Comparison of ENCODE assay signal across 28 cellular contexts in the genomic region with DNA sequence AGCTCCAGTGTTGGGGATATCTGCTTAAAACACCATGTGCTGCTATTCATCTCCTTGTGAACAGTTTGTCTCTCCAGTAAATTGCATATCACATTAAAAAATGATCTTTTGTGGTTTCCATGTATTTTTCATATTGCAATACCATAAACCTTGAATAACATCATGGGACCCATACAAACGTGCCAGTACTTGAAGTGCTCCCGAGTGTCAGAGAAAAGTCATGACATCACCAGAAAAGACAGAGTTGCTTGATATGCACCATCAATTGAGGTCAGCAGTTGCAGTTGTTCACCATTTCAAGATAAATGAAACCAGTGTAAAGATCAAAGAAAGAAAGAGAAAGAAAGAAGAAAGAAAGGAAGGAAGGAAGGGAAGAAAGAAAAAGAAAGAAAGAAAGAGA.
"Had no signal": no experiment of that assay in that cellular context is flagged by ENCODE, and none has a peak within 500 bp of the region (broad histone marks: within the 10 kb centered on the region; RNA-seq: fewer than 3 reads in every experiment).

No MANE protein-coding gene starts in this region.

- H3K4me3 ChIP-seq: pancreas, prostate gland, stomach, thoracic aorta, thyroid gland, tibial nerve, upper lobe of left lung, vagina had no signal

- H3K4me1 Mint-ChIP-seq: stimulated activated effector memory CD8-positive, alpha-beta T cell treated with anti-CD3 and anti-CD28 coated beads, Interleukin-12 subunit alpha, Interleukin-12 subunit beta, amount 100 ng/mL, for 72 hours had no signal

- H3K4me3 Mint-ChIP-seq: naive thymus-derived CD8-positive, alpha-beta T cell; natural killer cell treated with Interleukin-12 subunit alpha and Interleukin-12 subunit beta and Interleukin-15 and Interleukin-18, amount 100 ng/mL, for 72 hours; nephron progenitor cell; neural crest cell; stimulated activated effector memory CD8-positive, alpha-beta T cell treated with anti-CD3 and anti-CD28 coated beads, Interleukin-12 subunit alpha, Interleukin-12 subunit beta, amount 100 ng/mL, for 72 hours; stimulated activated naive B cell treated with anti-CD40 and anti-IgM and Interleukin-4, amounts not matched to agents 10 μg/mL and 1 μg/mL and 100 μg/mL, for 72 hours; stimulated activated naive CD8-positive, alpha-beta T cell treated with anti-CD3 and anti-CD28 coated beads, Interleukin-15, Interleukin-2, amounts not matched to agents 100 ng/mL and 50 ng/mL, for 24 hours had no signal

- H3K27ac ChIP-seq: neutrophil, pancreas, prostate gland, stomach, thoracic aorta, thyroid gland, tibial nerve, upper lobe of left lung, vagina had no signal

- H3K27me3 ChIP-seq: neutrophil, pancreas, stomach, thyroid gland, tibial nerve, upper lobe of left lung, vagina had no signal

- H3K9me3 ChIP-seq: neutrophil, pancreas, prostate gland, stomach, thoracic aorta, thyroid gland, upper lobe of left lung, vagina had no signal

- H3K27ac Mint-ChIP-seq: natural killer cell treated with Interleukin-12 subunit alpha and Interleukin-12 subunit beta and Interleukin-15 and Interleukin-18, amount 100 ng/mL, for 72 hours; nephron progenitor cell; stimulated activated effector memory CD8-positive, alpha-beta T cell treated with anti-CD3 and anti-CD28 coated beads, Interleukin-12 subunit alpha, Interleukin-12 subunit beta, amount 100 ng/mL, for 72 hours; stimulated activated naive B cell treated with anti-CD40 and anti-IgM and Interleukin-4, amounts not matched to agents 10 μg/mL and 1 μg/mL and 100 μg/mL, for 72 hours; stimulated activated naive CD8-positive, alpha-beta T cell treated with anti-CD3 and anti-CD28 coated beads, Interleukin-15, Interleukin-2, amounts not matched to agents 100 ng/mL and 50 ng/mL, for 24 hours had no signal

- ATAC-seq: naive thymus-derived CD8-positive, alpha-beta T cell; natural killer cell treated with Interleukin-12 subunit alpha and Interleukin-12 subunit beta and Interleukin-15 and Interleukin-18, amount 100 ng/mL, for 72 hours; pancreas; right cardiac atrium; sciatic nerve; stimulated activated effector memory CD8-positive, alpha-beta T cell treated with anti-CD3 and anti-CD28 coated beads, Interleukin-12 subunit alpha, Interleukin-12 subunit beta, amount 100 ng/mL, for 72 hours; stimulated activated naive B cell treated with anti-CD40 and anti-IgM and Interleukin-4, amounts not matched to agents 10 μg/mL and 1 μg/mL and 100 μg/mL, for 72 hours had no signal

- FAIRE-seq: pancreas, small intestine, urothelium cell line had no signal

- H3K4me1 ChIP-seq: prostate gland, vagina had no signal

- H3K36me3 Mint-ChIP-seq: natural killer cell treated with Interleukin-12 subunit alpha and Interleukin-12 subunit beta and Interleukin-15 and Interleukin-18, amount 100 ng/mL, for 72 hours; stimulated activated effector memory CD8-positive, alpha-beta T cell treated with anti-CD3 and anti-CD28 coated beads, Interleukin-12 subunit alpha, Interleukin-12 subunit beta, amount 100 ng/mL, for 72 hours; stimulated activated naive B cell treated with anti-CD40 and anti-IgM and Interleukin-4, amounts not matched to agents 10 μg/mL and 1 μg/mL and 100 μg/mL, for 72 hours had no signal

- DNase-seq: naive thymus-derived CD8-positive, alpha-beta T cell; nephron progenitor cell; nucleus accumbens; pancreas; retina; right cardiac atrium; small intestine; stimulated activated CD4-positive, alpha-beta T cell treated with anti-CD3 and anti-CD28 coated beads, Interleukin-15, amount 100 ng/mL, for 24 hours; stimulated activated CD4-positive, alpha-beta T cell treated with anti-CD3 and anti-CD28 coated beads, Interleukin-2, amount 100 ng/mL, for 24 hours; stimulated activated CD4-positive, alpha-beta T cell treated with anti-CD3 and anti-CD28 coated beads, Interleukin-2, amount 100 ng/mL, for 48 hours; stimulated activated CD4-positive, alpha-beta T cell treated with anti-CD3 and anti-CD28 coated beads, Interleukin-4, amount 100 ng/mL, for 24 hours; stimulated activated naive B cell treated with anti-CD40 and anti-IgM and Interleukin-4, amounts not matched to agents 10 μg/mL and 1 μg/mL and 100 μg/mL, for 72 hours; stimulated activated naive CD4-positive, alpha-beta T cell treated with Interleukin-2 at 50 U/mL for 16 hours; stomach; thyroid gland; trophoblast cell; upper lobe of left lung had no signal

- H3K36me3 ChIP-seq: neutrophil, pancreas, prostate gland, stomach, thoracic aorta, thyroid gland, tibial nerve, upper lobe of left lung, vagina had no signal
